14 cellular contexts compared by ENCODE assay signal in the genomic region with DNA sequence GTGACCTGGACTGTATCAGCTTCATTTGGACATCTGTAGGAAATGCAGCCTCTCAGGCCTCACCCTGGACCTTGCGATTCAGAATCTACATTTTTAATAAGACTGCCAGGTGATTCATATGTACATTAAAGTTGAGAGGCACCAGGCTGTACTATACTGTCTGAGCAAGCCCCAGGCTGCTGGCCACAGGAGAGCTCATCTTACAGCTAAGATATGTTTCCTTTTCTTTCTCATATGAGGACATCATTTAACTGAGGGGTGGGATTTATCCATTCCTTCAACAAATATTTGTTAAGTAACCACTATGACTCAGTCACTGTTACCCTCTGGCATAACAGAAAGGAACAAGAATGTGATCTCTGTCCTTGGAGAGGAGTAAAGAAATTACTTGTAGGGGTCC.
"Had no signal": no experiment of that assay in that cellular context is flagged by ENCODE, and none has a peak within 500 bp of the region (broad histone marks: within the 10 kb centered on the region; RNA-seq: fewer than 3 reads in every experiment).

No MANE protein-coding gene starts in this region.

- DNase-seq: activated CD4-positive, alpha-beta T cell treated with anti-CD3 and anti-CD28 coated beads, Interleukin-2, amount 50 U/mL, for 48 hours; activated CD8-positive, alpha-beta memory T cell treated with anti-CD3 and anti-CD28 coated beads, Interleukin-2, amount 10 ng/mL, durations not matched to agents 7 days and 5 days; activated effector memory CD4-positive, alpha-beta T cell treated with Interleukin-2 at 50 U/mL for 16 hours; activated T-cell treated with anti-CD3 and anti-CD28 coated beads, Interleukin-2, amount 50 U/mL, for 24 hours; colonic mucosa; effector CD4-positive, alpha-beta T cell; gastrocnemius medialis; left ventricle myocardium superior; mesendoderm; nephron progenitor cell; stimulated activated CD4-positive, alpha-beta T cell treated with anti-CD3 and anti-CD28 coated beads, Interleukin-15, amount 100 ng/mL, for 24 hours; stimulated activated CD4-positive, alpha-beta T cell treated with anti-CD3 and anti-CD28 coated beads, Interleukin-4, amount 100 ng/mL, for 24 hours; transverse colon had no signal

- H3K36me3 ChIP-seq: colonic mucosa, gastrocnemius medialis, pancreas, transverse colon had no signal

- H3K27me3 ChIP-seq: colonic mucosa, gastrocnemius medialis, pancreas, transverse colon had no signal

- H3K4me3 ChIP-seq: colonic mucosa, gastrocnemius medialis, pancreas, transverse colon had no signal

- H3K4me1 ChIP-seq: colonic mucosa, gastrocnemius medialis, pancreas, transverse colon had no signal

- H3K27ac ChIP-seq: colonic mucosa, gastrocnemius medialis, pancreas, transverse colon had no signal

- H3K9me3 ChIP-seq: colonic mucosa, gastrocnemius medialis, pancreas, transverse colon had no signal
